ENCODE assay signal across 1 cellular context in the genomic region with DNA sequence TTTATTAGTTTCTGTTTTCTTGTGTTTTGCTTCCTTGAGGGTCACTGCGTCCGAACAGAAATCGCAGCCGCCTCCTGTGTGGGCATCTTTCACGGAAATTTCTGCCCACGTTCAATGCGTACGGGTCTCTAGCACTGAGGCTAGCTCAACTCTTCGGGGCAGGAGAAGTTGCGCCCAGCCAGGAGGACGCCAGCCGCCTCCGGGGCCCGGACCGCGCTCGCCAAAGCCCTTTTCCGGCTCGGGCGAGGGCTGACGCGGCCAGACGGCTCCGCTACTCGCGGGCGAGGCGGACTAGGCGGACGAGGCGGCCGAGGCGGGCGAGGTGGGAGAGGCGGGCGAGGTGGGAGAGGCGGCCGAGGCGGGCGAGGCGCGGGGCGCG.
TF ChIP-seq lines count a peak whose summit lies in the region.

No MANE protein-coding gene starts in this region.

TF ChIP-seq in GM12878, 131 proteins besides CTCF, POLR2A, EP300 and RAD21 (continued from another document):
- TF ChIP-seq, protein P1, sequence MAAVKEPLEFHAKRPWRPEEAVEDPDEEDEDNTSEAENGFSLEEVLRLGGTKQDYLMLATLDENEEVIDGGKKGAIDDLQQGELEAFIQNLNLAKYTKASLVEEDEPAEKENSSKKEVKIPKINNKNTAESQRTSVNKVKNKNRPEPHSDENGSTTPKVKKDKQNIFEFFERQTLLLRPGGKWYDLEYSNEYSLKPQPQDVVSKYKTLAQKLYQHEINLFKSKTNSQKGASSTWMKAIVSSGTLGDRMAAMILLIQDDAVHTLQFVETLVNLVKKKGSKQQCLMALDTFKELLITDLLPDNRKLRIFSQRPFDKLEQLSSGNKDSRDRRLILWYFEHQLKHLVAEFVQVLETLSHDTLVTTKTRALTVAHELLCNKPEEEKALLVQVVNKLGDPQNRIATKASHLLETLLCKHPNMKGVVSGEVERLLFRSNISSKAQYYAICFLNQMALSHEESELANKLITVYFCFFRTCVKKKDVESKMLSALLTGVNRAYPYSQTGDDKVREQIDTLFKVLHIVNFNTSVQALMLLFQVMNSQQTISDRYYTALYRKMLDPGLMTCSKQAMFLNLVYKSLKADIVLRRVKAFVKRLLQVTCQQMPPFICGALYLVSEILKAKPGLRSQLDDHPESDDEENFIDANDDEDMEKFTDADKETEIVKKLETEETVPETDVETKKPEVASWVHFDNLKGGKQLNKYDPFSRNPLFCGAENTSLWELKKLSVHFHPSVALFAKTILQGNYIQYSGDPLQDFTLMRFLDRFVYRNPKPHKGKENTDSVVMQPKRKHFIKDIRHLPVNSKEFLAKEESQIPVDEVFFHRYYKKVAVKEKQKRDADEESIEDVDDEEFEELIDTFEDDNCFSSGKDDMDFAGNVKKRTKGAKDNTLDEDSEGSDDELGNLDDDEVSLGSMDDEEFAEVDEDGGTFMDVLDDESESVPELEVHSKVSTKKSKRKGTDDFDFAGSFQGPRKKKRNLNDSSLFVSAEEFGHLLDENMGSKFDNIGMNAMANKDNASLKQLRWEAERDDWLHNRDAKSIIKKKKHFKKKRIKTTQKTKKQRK (IDR thresholded peaks at IDR 0.05; ENCODE audit: low read depth, low read length): no peak
- TF ChIP-seq POU2F2 (IDR thresholded peaks at IDR 0.05; ENCODE audit: borderline replicate concordance, low read depth, low read length) (no peak), TARDBP (IDR thresholded peaks at IDR 0.05; ENCODE audit: borderline replicate concordance) (no peak), TCF3 (IDR thresholded peaks at IDR 0.05; ENCODE audit: borderline replicate concordance, insufficient read depth, low read depth, low read length) (no peak)
- TF ChIP-seq, protein P2, sequence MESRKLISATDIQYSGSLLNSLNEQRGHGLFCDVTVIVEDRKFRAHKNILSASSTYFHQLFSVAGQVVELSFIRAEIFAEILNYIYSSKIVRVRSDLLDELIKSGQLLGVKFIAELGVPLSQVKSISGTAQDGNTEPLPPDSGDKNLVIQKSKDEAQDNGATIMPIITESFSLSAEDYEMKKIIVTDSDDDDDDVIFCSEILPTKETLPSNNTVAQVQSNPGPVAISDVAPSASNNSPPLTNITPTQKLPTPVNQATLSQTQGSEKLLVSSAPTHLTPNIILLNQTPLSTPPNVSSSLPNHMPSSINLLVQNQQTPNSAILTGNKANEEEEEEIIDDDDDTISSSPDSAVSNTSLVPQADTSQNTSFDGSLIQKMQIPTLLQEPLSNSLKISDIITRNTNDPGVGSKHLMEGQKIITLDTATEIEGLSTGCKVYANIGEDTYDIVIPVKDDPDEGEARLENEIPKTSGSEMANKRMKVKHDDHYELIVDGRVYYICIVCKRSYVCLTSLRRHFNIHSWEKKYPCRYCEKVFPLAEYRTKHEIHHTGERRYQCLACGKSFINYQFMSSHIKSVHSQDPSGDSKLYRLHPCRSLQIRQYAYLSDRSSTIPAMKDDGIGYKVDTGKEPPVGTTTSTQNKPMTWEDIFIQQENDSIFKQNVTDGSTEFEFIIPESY (IDR thresholded peaks at IDR 0.05): no peak
- TF ChIP-seq, protein P3, sequence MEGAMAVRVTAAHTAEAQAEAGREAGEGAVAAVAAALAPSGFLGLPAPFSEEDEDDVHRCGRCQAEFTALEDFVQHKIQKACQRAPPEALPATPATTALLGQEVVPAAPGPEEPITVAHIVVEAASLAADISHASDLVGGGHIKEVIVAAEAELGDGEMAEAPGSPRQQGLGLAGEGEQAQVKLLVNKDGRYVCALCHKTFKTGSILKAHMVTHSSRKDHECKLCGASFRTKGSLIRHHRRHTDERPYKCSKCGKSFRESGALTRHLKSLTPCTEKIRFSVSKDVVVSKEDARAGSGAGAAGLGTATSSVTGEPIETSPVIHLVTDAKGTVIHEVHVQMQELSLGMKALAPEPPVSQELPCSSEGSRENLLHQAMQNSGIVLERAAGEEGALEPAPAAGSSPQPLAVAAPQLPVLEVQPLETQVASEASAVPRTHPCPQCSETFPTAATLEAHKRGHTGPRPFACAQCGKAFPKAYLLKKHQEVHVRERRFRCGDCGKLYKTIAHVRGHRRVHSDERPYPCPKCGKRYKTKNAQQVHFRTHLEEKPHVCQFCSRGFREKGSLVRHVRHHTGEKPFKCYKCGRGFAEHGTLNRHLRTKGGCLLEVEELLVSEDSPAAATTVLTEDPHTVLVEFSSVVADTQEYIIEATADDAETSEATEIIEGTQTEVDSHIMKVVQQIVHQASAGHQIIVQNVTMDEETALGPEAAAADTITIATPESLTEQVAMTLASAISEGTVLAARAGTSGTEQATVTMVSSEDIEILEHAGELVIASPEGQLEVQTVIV (IDR thresholded peaks at IDR 0.05; ENCODE audit: borderline replicate concordance, partially characterized antibody): no peak
TF ChIP-seq in GM12878: peak in this region for 0.
